ENCODE assay signal across 9 cellular contexts in the genomic region with DNA sequence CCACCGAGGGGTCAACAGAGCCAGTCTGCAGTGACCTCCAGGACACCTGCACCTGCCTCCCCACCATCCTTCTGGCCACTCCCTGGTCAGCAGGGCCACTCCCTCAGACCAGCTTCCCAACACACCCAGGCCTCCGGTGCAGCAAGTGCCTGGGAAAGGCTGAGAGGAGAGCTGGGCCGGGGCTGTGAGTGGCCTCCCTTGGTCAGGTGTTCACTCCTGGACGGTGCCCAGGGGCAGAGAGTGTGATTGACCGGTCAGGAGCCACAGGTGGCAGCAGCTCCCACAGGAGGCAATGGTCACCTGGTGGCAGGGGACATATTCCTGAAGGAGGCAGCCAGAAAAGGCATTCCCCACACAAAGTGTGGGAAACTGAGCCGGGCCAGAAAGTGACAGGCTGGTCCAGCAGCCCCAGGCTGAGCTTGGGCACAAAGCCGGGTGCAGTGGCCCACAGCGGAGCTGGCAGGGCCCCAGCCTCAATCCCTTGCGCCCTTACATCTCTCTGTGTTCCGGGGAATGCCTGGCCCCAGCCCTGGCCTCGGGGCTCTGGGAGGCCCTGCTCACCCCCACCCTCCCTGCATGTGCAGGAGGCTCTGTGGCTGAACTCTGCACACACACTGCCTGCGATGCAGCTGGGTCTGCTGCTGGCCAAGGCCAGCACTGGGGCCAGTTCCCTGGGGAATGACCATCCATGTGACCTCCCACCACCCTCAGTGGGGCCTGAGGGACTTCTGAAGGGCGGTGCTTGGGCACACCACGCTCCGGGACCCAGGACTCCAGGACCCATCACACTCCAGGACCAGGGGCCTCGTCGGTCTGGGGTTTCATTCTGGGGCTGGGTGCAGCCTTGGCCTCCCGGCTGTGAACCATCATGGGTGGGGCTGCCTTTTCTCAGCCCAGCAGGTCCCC. TPM values are rescaled to one million over a fixed set of nuclear protein-coding genes. Genes with fewer than 3 reads are reported as not detected.
DNase-seq lines count a peak whose midpoint lies in the region; ATAC-seq and TF ChIP-seq lines count a peak whose summit lies in the region.
"Had no signal": no experiment of that assay in that cellular context is flagged by ENCODE, and none has a peak within 500 bp of the region (broad histone marks: within the 10 kb centered on the region; RNA-seq: fewer than 3 reads in every experiment).

No MANE protein-coding gene starts in this region.

- H2BK12ac ChIP-seq in neuronal stem cell (ENCODE audit: low read length), result peak overlapping the region; percentile 84

- H3K4me3 ChIP-seq in GM06990 (replicated peaks; ENCODE audit: low read depth, low read length) (no peak overlapping the region), neuronal stem cell (ENCODE audit: low read length in 2 of 2) (no peak overlapping the region)
- H3K4me3 ChIP-seq: SJSA1, thoracic aorta had no signal

- intact Hi-C loops in activated T-helper 1 cell treated with anti-CD3 and anti-CD28 coated beads, Interleukin-12 subunit alpha, Interleukin-12 subunit beta, Interleukin-2, Interleukin-4 antibody, amounts not matched to agents 30 ng/mL and 10 ng/mL and 1 ng/mL, durations not matched to agents 14 hours and 24 hours and 36 hours (cut with micrococcal nuclease), result no loop called here

- peaks cover 2% of the 10 kb centered on the region for H3K79me1 ChIP-seq in neuronal stem cell (ENCODE audit: low read depth, low read length)

- H3K27me3 Mint-ChIP-seq in activated T-helper 1 cell treated with anti-CD3 and anti-CD28 coated beads, Interleukin-12 subunit alpha, Interleukin-12 subunit beta, Interleukin-2, Interleukin-4 antibody, amounts not matched to agents 30 ng/mL and 10 ng/mL and 1 ng/mL, durations not matched to agents 14 hours and 24 hours and 36 hours (ENCODE audit: insufficient read depth), result no peaks in the 10 kb centered on the region
- no peaks in the 10 kb centered on the region for H3K27me3 Mint-ChIP-seq in T-cell
- H3K27me3 Mint-ChIP-seq: central memory CD8-positive, alpha-beta T cell had no signal

- H2AFZ ChIP-seq in neuronal stem cell (ENCODE audit: low read length), result no peak overlapping the region

- CTCF ChIA-PET in T-cell (lab: Charles Lee), result no interaction called here

- H3K18ac ChIP-seq in neuronal stem cell (ENCODE audit: low read length), result peak overlapping the region; percentile 85

- DNase-seq in GM06990 (ENCODE audit: extremely low read depth, insufficient read length), result peak; percentile 41
- no peak for DNase-seq in neuronal stem cell (ENCODE audit: low spot score)
- DNase-seq in NCI-H524 (lab: John Stamatoyannopoulos, UW), result no peak
- no peak for DNase-seq in activated T-helper 1 cell treated with anti-CD3 and anti-CD28 coated beads, Interleukin-12 subunit alpha, Interleukin-12 subunit beta, Interleukin-2, Interleukin-4 antibody, amounts not matched to agents 30 ng/mL and 10 ng/mL and 1 ng/mL, durations not matched to agents 14 hours and 24 hours and 36 hours (ENCODE audit: low spot score)
- DNase-seq in T-cell, result no peak

- peak overlapping the region; percentile 94 for H2AK5ac ChIP-seq in neuronal stem cell (ENCODE audit: low read depth, low read length)

- peak overlapping the region; percentile 66 for H2BK5ac ChIP-seq in neuronal stem cell (ENCODE audit: low read length)

- peaks cover 5% of the 10 kb centered on the region for H3K36me3 Mint-ChIP-seq in activated T-helper 1 cell treated with anti-CD3 and anti-CD28 coated beads, Interleukin-12 subunit alpha, Interleukin-12 subunit beta, Interleukin-2, Interleukin-4 antibody, amounts not matched to agents 30 ng/mL and 10 ng/mL and 1 ng/mL, durations not matched to agents 14 hours and 24 hours and 36 hours (ENCODE audit: low read depth)
- peaks cover 7% of the 10 kb centered on the region for H3K36me3 Mint-ChIP-seq in T-cell

- H3K4me1 Mint-ChIP-seq in activated T-helper 1 cell treated with anti-CD3 and anti-CD28 coated beads, Interleukin-12 subunit alpha, Interleukin-12 subunit beta, Interleukin-2, Interleukin-4 antibody, amounts not matched to agents 30 ng/mL and 10 ng/mL and 1 ng/mL, durations not matched to agents 14 hours and 24 hours and 36 hours (ENCODE audit: low read depth), result peaks cover 19% of the 10 kb centered on the region
- H3K4me1 Mint-ChIP-seq in T-cell, result peaks cover 40 to 56% (median 52%) of the 10 kb centered on the region in 3 donors

- peaks cover 0 to 2% of the 10 kb centered on the region in 2 donors for H3K9me3 ChIP-seq in neuronal stem cell (replicated peaks in 1 of 2; ENCODE audit: control insufficient read depth in 2 of 2, insufficient read depth in 1 of 2, low read depth in 1 of 2, low read length in 2 of 2)
- H3K9me3 ChIP-seq: SJSA1, thoracic aorta had no signal

- no CpG with 5 or more reads among the region's 18 CpGs for WGBS in neuronal stem cell (ENCODE audit: extremely low coverage in 2 of 2, insufficient read length in 2 of 2, insufficient replicate concordance in 1 of 2), 2 donors

- no peaks in the 10 kb centered on the region for H3K9me3 Mint-ChIP-seq in activated T-helper 1 cell treated with anti-CD3 and anti-CD28 coated beads, Interleukin-12 subunit alpha, Interleukin-12 subunit beta, Interleukin-2, Interleukin-4 antibody, amounts not matched to agents 30 ng/mL and 10 ng/mL and 1 ng/mL, durations not matched to agents 14 hours and 24 hours and 36 hours
- no peaks in the 10 kb centered on the region for H3K9me3 Mint-ChIP-seq in T-cell
- H3K9me3 Mint-ChIP-seq: central memory CD8-positive, alpha-beta T cell had no signal

- no peak for TF ChIP-seq CTCF in GM06990 (IDR thresholded peaks at IDR 0.05; ENCODE audit: insufficient read depth, low read length, poor library complexity, severe bottlenecking)

- H3K27ac Mint-ChIP-seq in activated T-helper 1 cell treated with anti-CD3 and anti-CD28 coated beads, Interleukin-12 subunit alpha, Interleukin-12 subunit beta, Interleukin-2, Interleukin-4 antibody, amounts not matched to agents 30 ng/mL and 10 ng/mL and 1 ng/mL, durations not matched to agents 14 hours and 24 hours and 36 hours, result no peak overlapping the region
- H3K27ac Mint-ChIP-seq in T-cell, result peak overlapping the region in 1 of 2 donors; percentile 11

- peak overlapping the region; percentile 71 for H3K14ac ChIP-seq in neuronal stem cell (ENCODE audit: low read length)

- POLR2A ChIA-PET in T-cell (lab: Charles Lee), result no interaction called here

- H2BK15ac ChIP-seq in neuronal stem cell (ENCODE audit: low read length), result peak overlapping the region; percentile 99

- no peaks in the 10 kb centered on the region for H3K27me3 ChIP-seq in GM06990 (replicated peaks; ENCODE audit: control insufficient read depth, insufficient read depth, low read length)
- H3K27me3 ChIP-seq in neuronal stem cell (ENCODE audit: control insufficient read depth in 3 of 3, insufficient read depth in 3 of 3, low read depth in 1 of 3, low read length in 3 of 3), result peaks cover 0 to 52% (median 3%) of the 10 kb centered on the region in 3 experiments
- H3K27me3 ChIP-seq: SJSA1 had no signal

- H3K36me3 ChIP-seq in GM06990 (ENCODE audit: control insufficient read depth, insufficient read depth, low read length) (peaks cover 8% of the 10 kb centered on the region; the same call in 1 of the 2 replicates), neuronal stem cell (replicated peaks in 1 of 2; ENCODE audit: control insufficient read depth in 2 of 2, insufficient read depth in 2 of 2, low read length in 2 of 2) (no peaks in the 10 kb centered on the region)
- H3K36me3 ChIP-seq: SJSA1, thoracic aorta had no signal

- H3K23ac ChIP-seq in neuronal stem cell (ENCODE audit: low read depth, low read length, poor library complexity), result peak overlapping the region; percentile 89

- no peak overlapping the region for H3K9ac ChIP-seq in neuronal stem cell (ENCODE audit: low read depth, low read length, poor library complexity)

- peak overlapping the region; percentile 99 for H2BK120ac ChIP-seq in neuronal stem cell (ENCODE audit: low read depth, low read length)

- no peak overlapping the region for H3K4me3 Mint-ChIP-seq in activated T-helper 1 cell treated with anti-CD3 and anti-CD28 coated beads, Interleukin-12 subunit alpha, Interleukin-12 subunit beta, Interleukin-2, Interleukin-4 antibody, amounts not matched to agents 30 ng/mL and 10 ng/mL and 1 ng/mL, durations not matched to agents 14 hours and 24 hours and 36 hours
- H3K4me3 Mint-ChIP-seq in T-cell, result no peak overlapping the region
- H3K4me3 Mint-ChIP-seq: central memory CD8-positive, alpha-beta T cell had no signal

- peaks cover 3 to 6% of the 10 kb centered on the region in 2 donors for H3K4me1 ChIP-seq in neuronal stem cell (ENCODE audit: control insufficient read depth in 2 of 2, insufficient read depth in 1 of 2, low read depth in 1 of 2, low read length in 2 of 2)

- no peak overlapping the region for H4K8ac ChIP-seq in neuronal stem cell (ENCODE audit: low read depth, low read length)

- ATAC-seq in T-cell (replicated peaks in 1 of 4), result no peak

- no peak overlapping the region for H3K4ac ChIP-seq in neuronal stem cell (ENCODE audit: low read length)

- H4K91ac ChIP-seq in neuronal stem cell (ENCODE audit: low read depth, low read length, poor library complexity), result no peak overlapping the region

- H3K4me2 ChIP-seq in neuronal stem cell (ENCODE audit: insufficient read depth, low read length, poor library complexity, severe bottlenecking), result no peak overlapping the region

- H3K27ac ChIP-seq in cingulate gyrus (ENCODE audit: low read depth, low read length) (peak overlapping the region; percentile 48), neuronal stem cell (replicated peaks; ENCODE audit: low read length) (no peak overlapping the region)
- H3K27ac ChIP-seq: SJSA1, thoracic aorta had no signal

RNA-seq across cellular contexts. Expression of gene C17orf99, which starts 1.2 kb away (rescaled TPM):
- not detected for polyA plus RNA-seq in neuronal stem cell (2013, experiment 1 of 2)
- not detected for polyA plus RNA-seq in neuronal stem cell (2013, experiment 2 of 2)
- total RNA-seq in activated T-helper 1 cell treated with anti-CD3 and anti-CD28 coated beads, Interleukin-12 subunit alpha, Interleukin-12 subunit beta, Interleukin-2, Interleukin-4 antibody, amounts not matched to agents 30 ng/mL and 10 ng/mL and 1 ng/mL, durations not matched to agents 14 hours and 24 hours and 36 hours, result not detected in 2 replicates
- total RNA-seq in T-cell, result under 1 TPM in 1 of 5 donors, not detected in 4; 0.73 TPM
- total RNA-seq: SJSA1, thoracic aorta had no signal

RNA-seq across cellular contexts. Expression of gene TMC8, which starts 14.4 kb away (rescaled TPM):
- polyA plus RNA-seq in neuronal stem cell (2013, experiment 1 of 2), result 0.08 TPM
- polyA plus RNA-seq in neuronal stem cell (2013, experiment 2 of 2), result 0.08 TPM
- total RNA-seq in activated T-helper 1 cell treated with anti-CD3 and anti-CD28 coated beads, Interleukin-12 subunit alpha, Interleukin-12 subunit beta, Interleukin-2, Interleukin-4 antibody, amounts not matched to agents 30 ng/mL and 10 ng/mL and 1 ng/mL, durations not matched to agents 14 hours and 24 hours and 36 hours, result 234 and 239 TPM in 2 replicates
- total RNA-seq in T-cell, result 100 to 1,000 TPM; 301 to 631 (median 431) TPM
- total RNA-seq: SJSA1 had no signal

RNA-seq across cellular contexts. Expression of gene TMC6, which starts 16.4 kb away (rescaled TPM):
- 18.0 TPM for polyA plus RNA-seq in neuronal stem cell (2013, experiment 1 of 2)
- 18.2 TPM for polyA plus RNA-seq in neuronal stem cell (2013, experiment 2 of 2)
- total RNA-seq in activated T-helper 1 cell treated with anti-CD3 and anti-CD28 coated beads, Interleukin-12 subunit alpha, Interleukin-12 subunit beta, Interleukin-2, Interleukin-4 antibody, amounts not matched to agents 30 ng/mL and 10 ng/mL and 1 ng/mL, durations not matched to agents 14 hours and 24 hours and 36 hours, result 265 and 268 TPM in 2 replicates
- 100 to 1,000 TPM; 616 to 847 (median 698) TPM for total RNA-seq in T-cell

RNA-seq across cellular contexts. Expression of gene SYNGR2, which starts 23.4 kb away (rescaled TPM):
- polyA plus RNA-seq in neuronal stem cell (2013, experiment 1 of 2), result 16.6 TPM
- 16.6 TPM for polyA plus RNA-seq in neuronal stem cell (2013, experiment 2 of 2)
- 131 and 133 TPM in 2 replicates for total RNA-seq in activated T-helper 1 cell treated with anti-CD3 and anti-CD28 coated beads, Interleukin-12 subunit alpha, Interleukin-12 subunit beta, Interleukin-2, Interleukin-4 antibody, amounts not matched to agents 30 ng/mL and 10 ng/mL and 1 ng/mL, durations not matched to agents 14 hours and 24 hours and 36 hours
- total RNA-seq in T-cell, result 10 to 100 TPM; 56.0 to 86.3 (median 74.6) TPM

RNA-seq across cellular contexts. Expression of gene TK1, which starts 41.9 kb away (rescaled TPM):
- 38.3 TPM for polyA plus RNA-seq in neuronal stem cell (2013, experiment 1 of 2)
- 37.7 TPM for polyA plus RNA-seq in neuronal stem cell (2013, experiment 2 of 2)
- total RNA-seq in activated T-helper 1 cell treated with anti-CD3 and anti-CD28 coated beads, Interleukin-12 subunit alpha, Interleukin-12 subunit beta, Interleukin-2, Interleukin-4 antibody, amounts not matched to agents 30 ng/mL and 10 ng/mL and 1 ng/mL, durations not matched to agents 14 hours and 24 hours and 36 hours, result 65.8 and 66.8 TPM in 2 replicates
- 1 to 10 TPM; 1.6 to 3.3 (median 2.2) TPM for total RNA-seq in T-cell
